ENCODE assay signal across 9 cellular contexts in the genomic region with DNA sequence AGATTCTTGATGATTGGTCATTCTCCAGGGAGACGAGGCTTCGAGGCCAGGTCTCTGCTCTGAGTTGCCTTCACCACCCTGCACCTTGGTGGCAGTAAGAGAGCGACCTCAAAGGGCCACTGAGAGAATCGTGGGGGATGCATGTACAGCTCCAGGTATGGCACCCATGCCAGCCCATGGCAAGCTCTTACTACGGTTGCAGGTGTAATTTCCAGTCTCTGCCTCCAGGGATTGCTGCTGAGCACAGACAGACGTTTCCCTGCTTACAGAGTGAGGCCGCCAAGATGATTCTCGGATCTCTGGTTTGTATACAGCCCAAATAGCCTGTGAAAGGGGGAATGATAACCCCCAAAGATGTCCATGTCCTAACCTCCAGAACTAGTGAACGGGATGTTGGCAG. TPM values are rescaled to one million over a fixed set of nuclear protein-coding genes. Genes with fewer than 3 reads are reported as not detected.
DNase-seq lines count a peak whose midpoint lies in the region; ATAC-seq and TF ChIP-seq lines count a peak whose summit lies in the region.
"Had no signal": no experiment of that assay in that cellular context is flagged by ENCODE, and none has a peak within 500 bp of the region (broad histone marks: within the 10 kb centered on the region; RNA-seq: fewer than 3 reads in every experiment).

No MANE protein-coding gene starts in this region.

- H3K27ac Mint-ChIP-seq in glutamatergic neuron (ENCODE audit: unreplicated experiment) (no peak overlapping the region), type B pancreatic cell (no peak overlapping the region)

- H3K9me3 ChIP-seq in left ventricle myocardium inferior (replicated peaks) (no peaks in the 10 kb centered on the region), PC-9 (ENCODE audit: insufficient read depth, low read depth) (no peaks in the 10 kb centered on the region)

- H3K4me1 ChIP-seq in left ventricle myocardium inferior (no peaks in the 10 kb centered on the region), PC-9 (replicated peaks; ENCODE audit: insufficient read depth) (no peaks in the 10 kb centered on the region)

- no peaks in the 10 kb centered on the region for H3K9me2 ChIP-seq in PC-9 (ENCODE audit: insufficient read depth)

- intact Hi-C loops in left ventricle myocardium inferior (cut with micrococcal nuclease) (no loop called here), left cardiac atrium (cut with DNase I) (loop anchor here (2.0 to 5.0 kb wide), 2 partner anchors 127 to 250 kb away; no protein-coding TSS in a partner anchor), PC-9 (cut with micrococcal nuclease; ENCODE audit: unreplicated experiment) (no loop called here)

- H3K27ac ChIP-seq in left ventricle myocardium inferior (replicated peaks) (no peak overlapping the region), PC-9 (no peak overlapping the region)
- H3K27ac ChIP-seq: SK-N-MC had no signal

- no peaks in the 10 kb centered on the region for H3F3A ChIP-seq in PC-9 (ENCODE audit: insufficient read depth, low read depth)

- no peak overlapping the region for H3K4me3 Mint-ChIP-seq in glutamatergic neuron (ENCODE audit: unreplicated experiment)
- H3K4me3 Mint-ChIP-seq in type B pancreatic cell = no peak overlapping the region

- CTCF ChIA-PET in PC-9 (lab: Charles Lee) = interaction anchor here (1.1 kb wide), 1 partner anchor 250 kb away, joined by 4 read pairs; no protein-coding TSS in a partner anchor

- H3K9me3 Mint-ChIP-seq in glutamatergic neuron (ENCODE audit: unreplicated experiment) (no peaks in the 10 kb centered on the region), type B pancreatic cell (no peaks in the 10 kb centered on the region)

- no peaks in the 10 kb centered on the region for H4K20me1 ChIP-seq in PC-9 (ENCODE audit: insufficient read depth)

- no peaks in the 10 kb centered on the region for H3K79me2 ChIP-seq in PC-9 (ENCODE audit: low read depth)

- TF ChIP-seq CTCF in left ventricle myocardium inferior (IDR thresholded peaks at IDR 0.05; ENCODE audit: borderline replicate concordance) = peak; percentile 67
- TF ChIP-seq CTCF in PC-9 (conservative IDR thresholded peaks at IDR 0.05) = 0 out of 2 replicates have a peak, but pooled peaks have one; percentile 27
- peak; percentile 67 for TF ChIP-seq CTCF in glutamatergic neuron (IDR thresholded peaks at IDR 0.05; ENCODE audit: partially characterized antibody, unreplicated experiment)
- TF ChIP-seq CTCF in type B pancreatic cell (conservative IDR thresholded peaks at IDR 0.05) = peak; percentile 68

- DNase-seq in left ventricle myocardium inferior (no peak), left cardiac atrium (no peak), PC-9 (no peak), glutamatergic neuron (peak; percentile 56), type B pancreatic cell (ENCODE audit: extremely low spot score, unreplicated experiment) (no peak), GDM1 (lab: John Stamatoyannopoulos, UW) (no peak)
- DNase-seq in activated effector memory CD4-positive, alpha-beta T cell treated with Interleukin-2 at 50 U/mL for 16 hours = no peak

- ATAC-seq in left cardiac atrium (no peak), esophagus mucosa (no peak)

- H3K36me3 Mint-ChIP-seq in glutamatergic neuron (ENCODE audit: unreplicated experiment) = peaks cover 7% of the 10 kb centered on the region
- no peaks in the 10 kb centered on the region for H3K36me3 Mint-ChIP-seq in type B pancreatic cell

- H3K4me3 ChIP-seq in left ventricle myocardium inferior = no peak overlapping the region
- no peak overlapping the region for H3K4me3 ChIP-seq in PC-9
- H3K4me3 ChIP-seq: SK-N-MC had no signal

- POLR2A ChIA-PET in PC-9 (lab: Charles Lee; ENCODE audit: unreplicated experiment) = no interaction called here

- H3K36me3 ChIP-seq in left ventricle myocardium inferior (no peaks in the 10 kb centered on the region), PC-9 (ENCODE audit: low read depth) (no peaks in the 10 kb centered on the region)

- H3K4me1 Mint-ChIP-seq in glutamatergic neuron (ENCODE audit: low read depth, unreplicated experiment) (no peaks in the 10 kb centered on the region), type B pancreatic cell (ENCODE audit: unreplicated experiment) (peaks cover 4% of the 10 kb centered on the region)

- H3K4me2 ChIP-seq in PC-9 = no peak overlapping the region

- H2AFZ ChIP-seq in PC-9 = no peak overlapping the region

- peaks cover 2% of the 10 kb centered on the region for H3K27me3 Mint-ChIP-seq in glutamatergic neuron (ENCODE audit: unreplicated experiment)
- peaks cover 52% of the 10 kb centered on the region for H3K27me3 Mint-ChIP-seq in type B pancreatic cell

- no TSS peak for BruUV-seq in PC-9 (replicated peaks; lab: Mats Ljungman, UMichigan)

- H3K27me3 ChIP-seq in left ventricle myocardium inferior (ENCODE audit: low read depth) (peaks cover 15% of the 10 kb centered on the region), PC-9 (ENCODE audit: insufficient read depth, low read depth) (no peaks in the 10 kb centered on the region)

RNA-seq across cellular contexts. Expression of a gene that starts 16.3 kb away (rescaled TPM):
- total RNA-seq in left ventricle myocardium inferior = not detected
- under 1 TPM; 0.21 to 0.47 TPM for total RNA-seq in left cardiac atrium
- not detected in 2 replicates for total RNA-seq in PC-9 (2021)
- total RNA-seq in glutamatergic neuron (ENCODE audit: unreplicated experiment) = not detected
- 0.58 TPM in 1 of 2 replicates, not detected in the other for total RNA-seq in type B pancreatic cell (ENCODE audit: low replicate concordance)
- total RNA-seq in esophagus mucosa = not detected

Comparison
In these comparisons a context has a peak if more than half of its experiments do, and no peak if none do; other contexts are left out.
1. intact Hi-C loops: an anchor here in left cardiac atrium (2.0 to 5.0 kb wide); none called in left ventricle myocardium inferior and PC-9.